In genomic region chrX:154541589-154541895, GRCh38 we compare ENCODE assay signal across 13 cellular contexts. TPM values are rescaled to one million over a fixed set of nuclear protein-coding genes. Genes with fewer than 3 reads are reported as not detected.
A peak's percentile ranks its signal among the peaks of the same experiment; 100 is the strongest.
DNase-seq lines count a peak whose midpoint lies in the region; ATAC-seq, FAIRE-seq and TF ChIP-seq lines count a peak whose summit lies in the region.
"Had no signal": no experiment of that assay in that cellular context is flagged by ENCODE, and none has a peak within 500 bp of the region (broad histone marks: within the 10 kb centered on the region; RNA-seq: fewer than 3 reads in every experiment).

No MANE protein-coding gene starts in this region.

- H2AFZ ChIP-seq in SK-N-SH (ENCODE audit: low read depth) = no peak overlapping the region

- H3K4me3 Mint-ChIP-seq in activated naive CD8-positive, alpha-beta T cell = no peak overlapping the region

- no peaks in the 10 kb centered on the region for H3K9me3 Mint-ChIP-seq in activated naive CD8-positive, alpha-beta T cell (ENCODE audit: low read depth)

- peak overlapping the region; percentile 64; the same call in 1 of the 2 replicates for H3K4me2 ChIP-seq in SK-N-SH

- H3K9me3 ChIP-seq in SK-N-SH (no peaks in the 10 kb centered on the region), left lung (no peaks in the 10 kb centered on the region), suprapubic skin (no peaks in the 10 kb centered on the region)

- peak overlapping the region in 1 of 2 experiments; percentile 92; a peak in 2 of 4 replicates for H3K27ac ChIP-seq in SK-N-SH (ENCODE audit: low read depth in 2 of 2, low read length in 1 of 2)
- H3K27ac ChIP-seq in left lung = peak overlapping the region; percentile 67 to 92
- peak overlapping the region; percentile 77 for H3K27ac ChIP-seq in suprapubic skin
- H3K27ac ChIP-seq: 22Rv1 had no signal

- H3K36me3 ChIP-seq in SK-N-SH (replicated peaks in 1 of 2; ENCODE audit: control insufficient read depth in 1 of 2, insufficient read depth in 2 of 2, low read length in 1 of 2) (peaks cover 0 to 3% of the 10 kb centered on the region in 2 experiments), left lung (no peaks in the 10 kb centered on the region), suprapubic skin (no peaks in the 10 kb centered on the region)

- WGBS in SK-N-SH (ENCODE audit: low lambda C conversion rate) = 45% methylated on average over 2 of the region's 5 CpGs
- 42% methylated on average over 3 of the region's 5 CpGs for WGBS in suprapubic skin

- POLR2A ChIA-PET in SK-N-SH (lab: Yijun Ruan, JAX) = no interaction called here

- DNase-seq in SK-N-SH (no peak), left lung (no peak), suprapubic skin (ENCODE audit: low spot score in 2 of 2) (no peak), activated gamma-delta T cell treated with Interleukin-2 at 50 U/mL for 16 hours (no peak), GM12891 (ENCODE audit: insufficient read length, low spot score) (no peak)
- DNase-seq: activated T-cell treated with anti-CD3 and anti-CD28 coated beads, Interleukin-2, amount 50 U/mL, for 1 hour had no signal

- peak overlapping the region; percentile 98 for H3K27ac Mint-ChIP-seq in activated naive CD8-positive, alpha-beta T cell

- H3K9ac ChIP-seq in SK-N-SH = peak overlapping the region; percentile 31; the same call in 1 of the 2 replicates

- no peak; the same call in 2 of the 3 replicates for ATAC-seq in SK-N-SH treated with all-trans-retinoic acid at 6 μM for 48 hours
- no peak for ATAC-seq in left lung
- ATAC-seq in HG02588 (IDR thresholded peaks at IDR 0.05; ENCODE audit: unreplicated experiment) = no peak

- FAIRE-seq in GM12891 (lab: Jason Lieb, UNC) = no peak

- H3K4me1 Mint-ChIP-seq in activated naive CD8-positive, alpha-beta T cell (ENCODE audit: low read depth) = peaks cover 42% of the 10 kb centered on the region

- H3K27me3 Mint-ChIP-seq in activated naive CD8-positive, alpha-beta T cell = no peaks in the 10 kb centered on the region

- no peaks in the 10 kb centered on the region for H4K20me1 ChIP-seq in SK-N-SH (ENCODE audit: insufficient read depth)

- peaks cover 44% of the 10 kb centered on the region for H3K79me2 ChIP-seq in SK-N-SH (ENCODE audit: insufficient read depth)

- H3K4me3 ChIP-seq in SK-N-SH (ENCODE audit: low read depth in 2 of 2, low read length in 1 of 2) (no peak overlapping the region), left lung (peak overlapping the region in 1 of 2 donors; percentile 29), suprapubic skin (no peak overlapping the region)

- TF ChIP-seq EP300 in SK-N-SH (IDR thresholded peaks at IDR 0.05; ENCODE audit: borderline replicate concordance in 1 of 2, low read depth in 1 of 2, low read length in 1 of 2) = no peak
- no peak for TF ChIP-seq EP300 in suprapubic skin (IDR thresholded peaks at IDR 0.05)

- H3K27me3 ChIP-seq in SK-N-SH (ENCODE audit: insufficient read depth) (no peaks in the 10 kb centered on the region; the same call in 1 of the 2 replicates), left lung (no peaks in the 10 kb centered on the region), suprapubic skin (no peaks in the 10 kb centered on the region)

- no peak for TF ChIP-seq POLR2A in suprapubic skin (IDR thresholded peaks at IDR 0.05)
- TF ChIP-seq POLR2A in GM12891 (IDR thresholded peaks at IDR 0.05; ENCODE audit: low read depth, low read length) = no peak

- H3F3A ChIP-seq in SK-N-SH (replicated peaks; ENCODE audit: insufficient read depth) = no peaks in the 10 kb centered on the region

- no peaks in the 10 kb centered on the region for H3K36me3 Mint-ChIP-seq in activated naive CD8-positive, alpha-beta T cell

- H3K9me2 ChIP-seq in SK-N-SH = no peaks in the 10 kb centered on the region

- no peak for TF ChIP-seq RAD21 in SK-N-SH (IDR thresholded peaks at IDR 0.05; ENCODE audit: low read length)

- H3K4me1 ChIP-seq in SK-N-SH (ENCODE audit: control insufficient read depth in 1 of 2, insufficient read depth in 2 of 2, low read depth in 1 of 2, low read length in 1 of 2) = peaks cover 16% of the 10 kb centered on the region in 2 experiments; a peak in 3 of 4 replicates
- peaks cover 0 to 49% of the 10 kb centered on the region in 2 donors for H3K4me1 ChIP-seq in left lung
- H3K4me1 ChIP-seq in suprapubic skin = peaks cover 39% of the 10 kb centered on the region

- CTCF ChIA-PET in SK-N-SH (lab: Yijun Ruan, JAX) = interaction anchor here (0.7 kb wide), 1 partner anchor 233 kb away, joined by 3 read pairs; no protein-coding TSS in a partner anchor

- intact Hi-C loops in left lung (cut with DNase I) = no loop called here

- no peak for TF ChIP-seq CTCF in SK-N-SH (IDR thresholded peaks at IDR 0.05)
- TF ChIP-seq CTCF in left lung (IDR thresholded peaks at IDR 0.05) = no peak
- no peak for TF ChIP-seq CTCF in suprapubic skin (IDR thresholded peaks at IDR 0.05)

TF ChIP-seq in SK-N-SH, 30 proteins besides CTCF, POLR2A, EP300 and RAD21 (continues in another document):
- TF ChIP-seq IRF3 (IDR thresholded peaks at IDR 0.05; ENCODE audit: low read depth, low read length) (no peak), RXRA (IDR thresholded peaks at IDR 0.05; ENCODE audit: borderline replicate concordance, low read depth) (no peak)

TF ChIP-seq in SK-N-SH treated with all-trans-retinoic acid at 6 μM for 48 hours, 23 proteins besides CTCF, POLR2A, EP300 and RAD21:
- TF ChIP-seq SNAI2 (CRISPR knock-in tag; IDR thresholded peaks at IDR 0.05) (no peak), CSDC2 (CRISPR knock-in tag; IDR thresholded peaks at IDR 0.05) (no peak), OSR1 (CRISPR knock-in tag; IDR thresholded peaks at IDR 0.05) (no peak), ISL1 (CRISPR knock-in tag; IDR thresholded peaks at IDR 0.05) (no peak), ZNF565 (CRISPR knock-in tag; conservative IDR thresholded peaks at IDR 0.05; ENCODE audit: low read depth) (no peak), RARB (CRISPR knock-in tag; IDR thresholded peaks at IDR 0.05) (no peak), ZNF70 (CRISPR knock-in tag; IDR thresholded peaks at IDR 0.05) (no peak), TCF4 (CRISPR knock-in tag; IDR thresholded peaks at IDR 0.05; ENCODE audit: borderline replicate concordance) (no peak), BACH2 (CRISPR knock-in tag; IDR thresholded peaks at IDR 0.05; ENCODE audit: borderline replicate concordance) (no peak)

TF ChIP-seq in GM12891, 5 proteins besides CTCF, POLR2A, EP300 and RAD21:
- TF ChIP-seq PAX5 (IDR thresholded peaks at IDR 0.05; ENCODE audit: insufficient read depth, low read length, severe bottlenecking) = no peak

RNA-seq across cellular contexts. Expression of gene G6PD, which starts 5.1 kb away (rescaled TPM):
- 70.1 and 131 TPM in 2 replicates for polyA plus RNA-seq in SK-N-SH (2012; rRNA removed)
- polyA plus RNA-seq in SK-N-SH (2012; cell fraction: cytosol; rRNA removed) = 45.2 and 75.3 TPM in 2 replicates
- polyA plus RNA-seq in SK-N-SH (2012; cell fraction: nucleus; rRNA removed) = 192 and 210 TPM in 2 replicates
- total RNA-seq in left lung = 100 to 1,000 TPM in 1 of 2 donors, 10 to 100 TPM in 1; 66.8 to 109 TPM
- 10 to 100 TPM; 22.6 to 60.4 (median 42.0) TPM for total RNA-seq in suprapubic skin
- 26.9 TPM for polyA plus RNA-seq in GM12891 (2012; ENCODE audit: low read depth, missing spikeins)

RNA-seq across cellular contexts. Expression of gene IKBKG, which starts 5.9 kb away (rescaled TPM):
- 32.5 and 36.4 TPM in 2 replicates for polyA plus RNA-seq in SK-N-SH (2012; rRNA removed)
- polyA plus RNA-seq in SK-N-SH (2012; cell fraction: cytosol; rRNA removed) = 14.5 and 21.4 TPM in 2 replicates
- 84.0 and 110 TPM in 2 replicates for polyA plus RNA-seq in SK-N-SH (2012; cell fraction: nucleus; rRNA removed)
- total RNA-seq in left lung (10 to 100 TPM; 28.1 to 52.5 TPM), suprapubic skin (10 to 100 TPM; 13.1 to 18.3 (median 15.3) TPM)
- polyA plus RNA-seq in GM12891 (2012; ENCODE audit: low read depth, missing spikeins) = 15.3 TPM

RNA-seq across cellular contexts. Expression of gene FAM3A, which starts 25.5 kb away (rescaled TPM):
- 36.7 and 42.1 TPM in 2 replicates for polyA plus RNA-seq in SK-N-SH (2012; rRNA removed)
- 17.2 and 28.6 TPM in 2 replicates for polyA plus RNA-seq in SK-N-SH (2012; cell fraction: cytosol; rRNA removed)
- polyA plus RNA-seq in SK-N-SH (2012; cell fraction: nucleus; rRNA removed) = 81.3 and 93.7 TPM in 2 replicates
- total RNA-seq in left lung = 10 to 100 TPM; 35.3 to 43.6 TPM
- total RNA-seq in suprapubic skin = 10 to 100 TPM; 33.5 to 40.6 (median 36.6) TPM
- polyA plus RNA-seq in GM12891 (2012; ENCODE audit: low read depth, missing spikeins) = 16.1 TPM

RNA-seq across cellular contexts. Expression of gene CTAG1A, which starts 43.4 kb away (rescaled TPM):
- not detected in 2 replicates for polyA plus RNA-seq in SK-N-SH (2012; rRNA removed)
- not detected in 2 replicates for polyA plus RNA-seq in SK-N-SH (2012; cell fraction: cytosol; rRNA removed)
- polyA plus RNA-seq in SK-N-SH (2012; cell fraction: nucleus; rRNA removed) = not detected in 2 replicates
- total RNA-seq in left lung (not detected), suprapubic skin (not detected)
- polyA plus RNA-seq in GM12891 (2012; ENCODE audit: low read depth, missing spikeins) = not detected
- total RNA-seq: dermis microvascular lymphatic vessel endothelial cell; M059J; T-helper 2 cell treated with Interferon-gamma antibody and Interleukin-4, amounts not matched to agents 100 ng/mL and 5 ng/mL, for 36 hours had no signal

RNA-seq across cellular contexts. Expression of gene SLC10A3, which starts 51.1 kb away (rescaled TPM):
- polyA plus RNA-seq in SK-N-SH (2012; rRNA removed) = 28.4 and 29.7 TPM in 2 replicates
- 11.5 and 21.2 TPM in 2 replicates for polyA plus RNA-seq in SK-N-SH (2012; cell fraction: cytosol; rRNA removed)
- polyA plus RNA-seq in SK-N-SH (2012; cell fraction: nucleus; rRNA removed) = 18.8 and 19.4 TPM in 2 replicates
- total RNA-seq in left lung (10 to 100 TPM; 25.1 to 26.8 TPM), suprapubic skin (10 to 100 TPM; 16.5 to 45.0 (median 38.8) TPM)
- 10.0 TPM for polyA plus RNA-seq in GM12891 (2012; ENCODE audit: low read depth, missing spikeins)
